9 cellular contexts compared by ENCODE assay signal in the genomic region with DNA sequence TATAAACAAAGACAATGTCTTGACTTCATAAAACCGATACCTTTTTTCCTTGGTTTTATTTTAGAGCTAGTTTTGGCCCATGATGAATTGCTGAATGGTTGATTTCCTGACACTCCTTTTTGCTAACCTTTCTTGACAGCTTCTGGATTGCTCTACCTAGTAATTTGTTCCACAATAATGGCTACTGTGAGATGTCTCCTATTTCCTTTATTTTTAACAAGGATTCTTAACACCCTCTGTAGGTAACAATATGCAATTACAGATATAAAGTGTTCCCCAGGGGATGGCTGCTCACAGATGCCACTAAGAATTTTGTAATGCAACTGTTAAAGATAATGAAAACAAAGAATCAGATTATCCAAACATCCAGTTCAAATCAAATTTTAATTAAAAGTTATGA.
DNase-seq lines count a peak whose midpoint lies in the region; ATAC-seq, FAIRE-seq and TF ChIP-seq lines count a peak whose summit lies in the region.
"Had no signal": no experiment of that assay in that cellular context is flagged by ENCODE, and none has a peak within 500 bp of the region (broad histone marks: within the 10 kb centered on the region; RNA-seq: fewer than 3 reads in every experiment).

No MANE protein-coding gene starts in this region.

- peak; percentile 50 to 56 for TF ChIP-seq RAD21 in H1 (IDR thresholded peaks at IDR 0.05 in 1 of 2, conservative IDR thresholded peaks at IDR 0.05 in 1 of 2; ENCODE audit: low read depth in 2 of 2, low read length in 2 of 2)

- no peak overlapping the region for H3K23ac ChIP-seq in H1 (ENCODE audit: insufficient read length)

- no peak overlapping the region for H3K4me3 Mint-ChIP-seq in naive B cell
- H3K4me3 Mint-ChIP-seq: central memory CD8-positive, alpha-beta T cell had no signal

- peak; percentile 47 for DNase-seq in GM10266 (ENCODE audit: extremely low spot score)
- peak; percentile 40 for DNase-seq in NCI-H774 (lab: John Stamatoyannopoulos, UW)
- DNase-seq in H1 (ENCODE audit: low read depth in 1 of 2, low spot score in 2 of 2): no peak
- DNase-seq in naive B cell: peak; percentile 4

- H3K14ac ChIP-seq in H1 (ENCODE audit: insufficient read length): no peak overlapping the region

- H2BK120ac ChIP-seq in H1 (replicated peaks; ENCODE audit: low read depth, low read length): no peak overlapping the region

- H3K4me2 ChIP-seq in H1 (ENCODE audit: insufficient read depth in 1 of 2, low read depth in 2 of 2, low read length in 2 of 2): no peak overlapping the region

- no peak overlapping the region for H3K56ac ChIP-seq in H1 (replicated peaks; ENCODE audit: insufficient read length, low read depth, low read length)

- no peaks in the 10 kb centered on the region for H3K36me3 Mint-ChIP-seq in naive B cell

- H4K91ac ChIP-seq in H1 (replicated peaks; ENCODE audit: insufficient read length, low read length): no peak overlapping the region

- no peak overlapping the region for H3K9ac ChIP-seq in H1 (replicated peaks in 1 of 4; ENCODE audit: extremely low read depth in 1 of 4, low read depth in 3 of 4, low read length in 3 of 4)

- POLR2A ChIA-PET in H1 (lab: Charles Lee; ENCODE audit: partially characterized antibody): no interaction called here

- H2BK20ac ChIP-seq in H1 (ENCODE audit: low read length): no peak overlapping the region

- H3K4ac ChIP-seq in H1 (replicated peaks; ENCODE audit: insufficient read length, low read depth, low read length): no peak overlapping the region

- TF ChIP-seq POLR2A in H1 (IDR thresholded peaks at IDR 0.05; ENCODE audit: control extremely low read depth in 1 of 2, low read depth in 2 of 2, low read length in 2 of 2): no peak

- CTCF ChIA-PET in H1 (lab: Charles Lee; ENCODE audit: partially characterized antibody): interaction anchor here (0.7 to 10.4 kb wide), 26 partner anchors 10 to 797 kb away, joined by 3 to 84 read pairs (median 4); no protein-coding TSS in a partner anchor

- no peaks in the 10 kb centered on the region for H3K27me3 ChIP-seq in H1 (replicated peaks in 1 of 4; ENCODE audit: control insufficient read depth in 3 of 4, extremely low read depth in 1 of 4, insufficient read depth in 3 of 4, low read length in 3 of 4)

- H3K27me3 Mint-ChIP-seq in naive B cell: peaks cover 6 to 21% (median 7%) of the 10 kb centered on the region in 3 donors

- no peaks in the 10 kb centered on the region for H3K4me1 Mint-ChIP-seq in naive B cell
- H3K4me1 Mint-ChIP-seq: central memory CD8-positive, alpha-beta T cell had no signal

- ATAC-seq in HG03565 (IDR thresholded peaks at IDR 0.05; ENCODE audit: unreplicated experiment) (peak; percentile 74), naive B cell (ENCODE audit: low read depth in 2 of 2) (no peak), GM18511 (IDR thresholded peaks at IDR 0.05; ENCODE audit: unreplicated experiment) (no peak), GM21515 (IDR thresholded peaks at IDR 0.05; ENCODE audit: unreplicated experiment) (no peak)

- no peaks in the 10 kb centered on the region for H4K20me1 ChIP-seq in H1 (replicated peaks in 1 of 2; ENCODE audit: control insufficient read depth in 1 of 2, insufficient read depth in 2 of 2, low read length in 2 of 2)

- H3K36me3 ChIP-seq in H1 (ENCODE audit: control insufficient read depth in 2 of 4, insufficient read depth in 4 of 4, low read length in 3 of 4): no peaks in the 10 kb centered on the region

- H3K9me3 Mint-ChIP-seq in naive B cell: no peaks in the 10 kb centered on the region
- H3K9me3 Mint-ChIP-seq: central memory CD8-positive, alpha-beta T cell had no signal

- TF ChIP-seq CTCF in 22Rv1 (IDR thresholded peaks at IDR 0.05) (peak; percentile 41), GM10266 (IDR thresholded peaks at IDR 0.05; ENCODE audit: control insufficient read depth, insufficient read depth, low read depth, missing control alignments) (no peak), H1 (IDR thresholded peaks at IDR 0.05; ENCODE audit: control extremely low read depth in 1 of 3, insufficient read depth in 1 of 3, low read depth in 1 of 3, low read length in 3 of 3) (peak in 2 of 3 experiments; percentile 25 to 49; a peak in 2 of 4 replicates)

- H2AFZ ChIP-seq in H1 (ENCODE audit: low read length): no peak overlapping the region

- H3K4me1 ChIP-seq in H1 (replicated peaks in 1 of 4; ENCODE audit: control insufficient read depth in 3 of 4, insufficient read depth in 4 of 4, low read length in 3 of 4): no peaks in the 10 kb centered on the region

- H2AK5ac ChIP-seq in H1 (ENCODE audit: low read depth, low read length): no peak overlapping the region

- no peak overlapping the region for H3K27ac ChIP-seq in 22Rv1
- no peak overlapping the region for H3K27ac ChIP-seq in H1 (ENCODE audit: low read depth, low read length)

- H4K8ac ChIP-seq in H1 (ENCODE audit: extremely low read depth, insufficient read depth, low read length): no peak overlapping the region

- no peaks in the 10 kb centered on the region for H3K23me2 ChIP-seq in H1 (ENCODE audit: low read depth, low read length)

- H2BK12ac ChIP-seq in H1 (ENCODE audit: low read depth, low read length): no peak overlapping the region

- no peaks in the 10 kb centered on the region for H3K9me3 ChIP-seq in H1 (ENCODE audit: insufficient read depth in 2 of 2, low read depth in 1 of 2, low read length in 1 of 2)

- no peaks in the 10 kb centered on the region for H3K79me1 ChIP-seq in H1 (ENCODE audit: low read depth, low read length)

- no peaks in the 10 kb centered on the region for H3K79me2 ChIP-seq in H1 (ENCODE audit: control insufficient read depth in 1 of 2, insufficient read depth in 2 of 2, low read length in 2 of 2)

- no peak overlapping the region for H3K18ac ChIP-seq in H1 (ENCODE audit: extremely low read depth, low read length)

- H2BK15ac ChIP-seq in H1 (ENCODE audit: low read length): no peak overlapping the region

- H3K4me3 ChIP-seq in H1 (ENCODE audit: extremely low read depth in 1 of 4, insufficient read depth in 2 of 4, low read depth in 3 of 4, low read length in 4 of 4): no peak overlapping the region

- FAIRE-seq in H1 (lab: Jason Lieb, UNC): peak; percentile 79

- no peak overlapping the region for H3K27ac Mint-ChIP-seq in naive B cell

- 79% methylated on average over 1 of the region's 1 CpG; no CpG with 5 or more reads in 1 of the 2 experiments for WGBS in H1 (ENCODE audit: extremely low coverage in 1 of 2, insufficient coverage in 1 of 2, insufficient read length in 1 of 2, insufficient replicate concordance in 2 of 2, low coverage in 1 of 2, low lambda C conversion rate in 2 of 2, missing lambda C conversion rate in 1 of 2), 2 experiments

- no peak overlapping the region for H4K5ac ChIP-seq in H1 (ENCODE audit: insufficient read length, low read depth, low read length)

- TF ChIP-seq EP300 in H1 (IDR thresholded peaks at IDR 0.05; ENCODE audit: borderline replicate concordance in 1 of 2, low read depth in 2 of 2, low read length in 2 of 2): no peak

- H2BK5ac ChIP-seq in H1 (ENCODE audit: low read depth, low read length): no peak overlapping the region

TF ChIP-seq in H1, 55 proteins besides CTCF, POLR2A, EP300 and RAD21:
- TF ChIP-seq POU5F1 (IDR thresholded peaks at IDR 0.05; ENCODE audit: low read depth, low read length): no peak
- TF ChIP-seq BACH1 (IDR thresholded peaks at IDR 0.05; ENCODE audit: low read length): no peak
- no peak for TF ChIP-seq CHD2 (IDR thresholded peaks at IDR 0.05; ENCODE audit: low read length)
- TF ChIP-seq YY1 (IDR thresholded peaks at IDR 0.05; ENCODE audit: low read depth, low read length): peak; percentile 26; the same call in 1 of the 2 replicates
- TF ChIP-seq, protein P1, sequence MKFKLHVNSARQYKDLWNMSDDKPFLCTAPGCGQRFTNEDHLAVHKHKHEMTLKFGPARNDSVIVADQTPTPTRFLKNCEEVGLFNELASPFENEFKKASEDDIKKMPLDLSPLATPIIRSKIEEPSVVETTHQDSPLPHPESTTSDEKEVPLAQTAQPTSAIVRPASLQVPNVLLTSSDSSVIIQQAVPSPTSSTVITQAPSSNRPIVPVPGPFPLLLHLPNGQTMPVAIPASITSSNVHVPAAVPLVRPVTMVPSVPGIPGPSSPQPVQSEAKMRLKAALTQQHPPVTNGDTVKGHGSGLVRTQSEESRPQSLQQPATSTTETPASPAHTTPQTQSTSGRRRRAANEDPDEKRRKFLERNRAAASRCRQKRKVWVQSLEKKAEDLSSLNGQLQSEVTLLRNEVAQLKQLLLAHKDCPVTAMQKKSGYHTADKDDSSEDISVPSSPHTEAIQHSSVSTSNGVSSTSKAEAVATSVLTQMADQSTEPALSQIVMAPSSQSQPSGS (IDR thresholded peaks at IDR 0.05; ENCODE audit: low read length): no peak
- no peak for TF ChIP-seq TEAD4 (IDR thresholded peaks at IDR 0.05; ENCODE audit: low read depth, low read length)

Comparison
In these comparisons a context has a peak if more than half of its experiments do, and no peak if none do; other contexts are left out.
1. DNase-seq: peak in GM10266 (single experiment), NCI-H774 (single experiment) and naive B cell (single experiment); none in H1 (0 of 2).